8 cellular contexts compared by ENCODE assay signal in the genomic region with DNA sequence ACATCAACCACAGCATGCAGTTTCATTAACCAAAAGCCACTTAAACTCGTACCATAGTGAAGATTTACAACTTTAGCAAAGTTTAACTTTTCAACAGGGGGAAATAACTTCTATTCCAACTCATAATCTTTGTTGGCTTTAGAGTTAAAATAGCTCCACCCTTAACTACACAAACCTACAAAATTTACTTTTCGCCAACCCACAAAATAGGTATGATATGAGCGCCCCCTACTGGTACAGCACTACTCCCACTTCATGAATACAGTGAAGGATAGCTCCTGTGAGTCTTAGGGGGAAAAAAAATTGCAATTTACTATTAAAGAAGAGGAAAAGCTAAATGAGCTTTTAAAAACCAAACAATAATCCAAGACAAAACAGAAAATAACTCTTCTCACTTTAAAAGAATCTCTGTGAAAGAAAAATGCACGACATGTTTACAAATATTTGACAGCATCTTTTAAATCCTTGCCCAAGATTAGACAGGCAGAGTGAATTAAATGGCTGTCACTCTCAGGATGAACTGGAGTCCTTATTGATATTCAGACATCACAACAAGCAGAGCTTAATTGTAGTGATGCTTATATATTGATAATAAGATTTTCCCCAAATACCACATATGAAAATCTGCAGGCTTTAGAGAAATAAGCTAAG. TPM values are rescaled to one million over a fixed set of nuclear protein-coding genes. Genes with fewer than 3 reads are reported as not detected.
DNase-seq lines count a peak whose midpoint lies in the region; ATAC-seq and TF ChIP-seq lines count a peak whose summit lies in the region.

No MANE protein-coding gene starts in this region.

- 9 to 15% methylated on average over 4 of the region's 4 CpGs for WGBS in thyroid gland, 2 donors

- POLR2A ChIA-PET in Panc1 (lab: Charles Lee) = no interaction called here

- no peaks in the 10 kb centered on the region for H3K36me3 ChIP-seq in Panc1 (ENCODE audit: control insufficient read depth, insufficient read depth, low read length)
- H3K36me3 ChIP-seq in thyroid gland = no peaks in the 10 kb centered on the region

- no peaks in the 10 kb centered on the region for H3K27me3 ChIP-seq in Panc1 (ENCODE audit: control insufficient read depth, insufficient read depth, low read length)
- no peaks in the 10 kb centered on the region for H3K27me3 ChIP-seq in thyroid gland

- CTCF ChIA-PET in Panc1 (lab: Charles Lee) = interaction anchor here (0.5 to 1.7 kb wide), 5 partner anchors 346 to 604 kb away, joined by 3 to 27 read pairs (median 4); no protein-coding TSS in a partner anchor

- no peak for TF ChIP-seq POLR2A in thyroid gland (IDR thresholded peaks at IDR 0.05)

- TF ChIP-seq CTCF in Panc1 (IDR thresholded peaks at IDR 0.05) (peak; percentile 83; the same call in 1 of the 2 replicates), omental fat pad (IDR thresholded peaks at IDR 0.05) (peak in 2 of 3 donors; percentile 64 to 94), thyroid gland (IDR thresholded peaks at IDR 0.05) (peak; percentile 82 to 97 (median 89))

- in situ Hi-C loops in Panc1 (cut with HindIII; ENCODE audit: low pct_unique_long_range_greater_than_20kb, low sequenced_read_pairs) = no loop called here

- H3K4me1 ChIP-seq in Panc1 (ENCODE audit: control insufficient read depth, insufficient read depth, low read length) (no peaks in the 10 kb centered on the region), thyroid gland (peaks cover 0 to 6% of the 10 kb centered on the region in 2 donors)

- intact Hi-C loops in Panc1 (cut with micrococcal nuclease; ENCODE audit: unreplicated experiment) = loop anchor here (1.0 to 5.0 kb wide), 3 partner anchors 296 to 605 kb away; no protein-coding TSS in a partner anchor
- intact Hi-C loops in thyroid gland (cut with DNase I) = loop anchor here (5.0 to 10.0 kb wide), 2 partner anchors 350 to 608 kb away; no protein-coding TSS in a partner anchor

- ATAC-seq in GM19372 (IDR thresholded peaks at IDR 0.05; ENCODE audit: low read depth, unreplicated experiment) (peak; percentile 75), Panc1 (peak; percentile 78), omental fat pad (ENCODE audit: low FRiP score) (peak; percentile 67)

- BruUV-seq in Panc1 (replicated peaks; lab: Mats Ljungman, UMichigan) = no TSS peak

- H3K4me3 ChIP-seq in Panc1 (ENCODE audit: low read depth in 2 of 2, low read length in 2 of 2) (no peak overlapping the region), thyroid gland (replicated peaks in 1 of 3) (no peak overlapping the region)

- H3K9me3 ChIP-seq in Panc1 (ENCODE audit: control insufficient read depth, insufficient read depth, low read depth, low read length) (no peaks in the 10 kb centered on the region), thyroid gland (no peaks in the 10 kb centered on the region)

- H3K27ac ChIP-seq in Panc1 (ENCODE audit: low read length) (no peak overlapping the region), thyroid gland (no peak overlapping the region)

- DNase-seq in CMK (ENCODE audit: low read depth) = peak; percentile 39
- peak; percentile 34 for DNase-seq in HS-5 (ENCODE audit: low read depth)
- DNase-seq in Panc1 (ENCODE audit: low read depth, low spot score) = peak; percentile 33
- DNase-seq in activated T-cell treated with anti-CD3 and anti-CD28 coated beads, Interleukin-2, amount 50 U/mL, for 48 hours = peak; percentile 60 to 61
- peak; percentile 64 for DNase-seq in fibroblast of the conjunctiva (ENCODE audit: low read depth)
- peak; percentile 81 for DNase-seq in omental fat pad (ENCODE audit: low spot score)
- peak; percentile 64 to 77 for DNase-seq in thyroid gland

RNA-seq across cellular contexts. Expression of a gene that starts 32.2 kb away (rescaled TPM):
- total RNA-seq in Panc1 (2021; ENCODE audit: unreplicated experiment) = 1.5 TPM
- 0.21 TPM for polyA plus RNA-seq in Panc1 (2012; ENCODE audit: insufficient read length)
- not detected for total RNA-seq in omental fat pad
- total RNA-seq in thyroid gland = under 1 TPM in 1 of 4 donors, not detected in 3; 0.11 TPM
